8 cellular contexts compared by ENCODE assay signal in the genomic region with DNA sequence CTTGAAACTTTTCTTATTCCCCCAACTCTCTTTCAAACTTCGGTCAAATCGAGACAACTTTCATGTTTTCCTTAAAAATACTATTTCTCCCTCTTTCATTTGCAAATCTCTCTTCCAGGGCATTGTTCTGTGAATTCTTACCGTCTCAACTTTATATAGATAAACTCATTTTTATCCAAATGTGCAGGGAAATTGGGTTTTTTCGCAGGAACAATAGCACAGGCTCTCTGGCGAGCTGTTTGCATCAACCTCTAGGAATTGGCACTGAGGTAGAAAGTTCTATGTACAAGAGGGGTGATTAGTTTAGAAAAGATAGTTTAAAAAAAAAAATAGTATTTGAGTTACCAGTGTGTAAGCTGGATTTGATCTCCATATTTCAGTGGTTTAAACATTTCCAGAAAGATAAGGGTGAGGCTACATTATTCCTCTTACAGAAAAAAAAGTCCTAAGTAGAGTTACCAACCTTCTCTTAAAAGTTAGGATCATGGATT.
DNase-seq lines count a peak whose midpoint lies in the region; ATAC-seq, FAIRE-seq and TF ChIP-seq lines count a peak whose summit lies in the region.

No MANE protein-coding gene starts in this region.

- no peaks in the 10 kb centered on the region for H3K27me3 Mint-ChIP-seq in T-helper 17 cell

- intact Hi-C loops in head of caudate nucleus (cut with DNase I): no loop called here

- H3K4me1 Mint-ChIP-seq in T-helper 17 cell: peaks cover 28% of the 10 kb centered on the region
- H3K4me1 Mint-ChIP-seq in stimulated activated effector memory CD8-positive, alpha-beta T cell treated with anti-CD3 and anti-CD28 coated beads, Interleukin-12 subunit alpha, Interleukin-12 subunit beta, amount 100 ng/mL, for 72 hours: peaks cover 35% of the 10 kb centered on the region

- H3K36me3 Mint-ChIP-seq in T-helper 17 cell (ENCODE audit: low read depth): no peaks in the 10 kb centered on the region
- peaks cover 33% of the 10 kb centered on the region for H3K36me3 Mint-ChIP-seq in stimulated activated effector memory CD8-positive, alpha-beta T cell treated with anti-CD3 and anti-CD28 coated beads, Interleukin-12 subunit alpha, Interleukin-12 subunit beta, amount 100 ng/mL, for 72 hours

- peak overlapping the region; percentile 93 for H3K4me3 Mint-ChIP-seq in T-helper 17 cell
- peak overlapping the region; percentile 87 for H3K4me3 Mint-ChIP-seq in stimulated activated effector memory CD8-positive, alpha-beta T cell treated with anti-CD3 and anti-CD28 coated beads, Interleukin-12 subunit alpha, Interleukin-12 subunit beta, amount 100 ng/mL, for 72 hours

- FAIRE-seq in urothelium cell line (lab: Jason Lieb, UNC): no peak

- H3K4me3 ChIP-seq in fibroblast of villous mesenchyme (ENCODE audit: low read depth, low read length): peak overlapping the region; percentile 61

- no peaks in the 10 kb centered on the region for H3K9me3 ChIP-seq in T-helper 17 cell (ENCODE audit: control insufficient read depth, low read length, poor library complexity, severe bottlenecking)

- ATAC-seq in T-helper 17 cell (no peak), GM18861 (IDR thresholded peaks at IDR 0.05; ENCODE audit: unreplicated experiment) (no peak)
- no peak for ATAC-seq in stimulated activated effector memory CD8-positive, alpha-beta T cell treated with anti-CD3 and anti-CD28 coated beads, Interleukin-12 subunit alpha, Interleukin-12 subunit beta, amount 100 ng/mL, for 72 hours

- DNase-seq in NCI-H345 treated with DMSO at 0.1 percent for 48 hours (lab: John Stamatoyannopoulos, UW; ENCODE audit: unreplicated experiment) (peak; percentile 24), NCI-H345 (lab: John Stamatoyannopoulos, UW) (no peak), T-helper 17 cell (no peak), fibroblast of villous mesenchyme (ENCODE audit: low read depth) (peak; percentile 23), head of caudate nucleus (no peak), urothelium cell line (ENCODE audit: low spot score) (no peak)
- no peak for DNase-seq in stimulated activated effector memory CD8-positive, alpha-beta T cell treated with anti-CD3 and anti-CD28 coated beads, Interleukin-12 subunit alpha, Interleukin-12 subunit beta, amount 100 ng/mL, for 72 hours (ENCODE audit: low spot score in 2 of 2)

- peak overlapping the region; percentile 98 for H3K27ac Mint-ChIP-seq in T-helper 17 cell
- H3K27ac Mint-ChIP-seq in stimulated activated effector memory CD8-positive, alpha-beta T cell treated with anti-CD3 and anti-CD28 coated beads, Interleukin-12 subunit alpha, Interleukin-12 subunit beta, amount 100 ng/mL, for 72 hours: peak overlapping the region; percentile 98

- no peak for TF ChIP-seq CTCF in fibroblast of villous mesenchyme (IDR thresholded peaks at IDR 0.05; ENCODE audit: insufficient read depth, low read depth, low read length)

- no peaks in the 10 kb centered on the region for H3K9me3 Mint-ChIP-seq in stimulated activated effector memory CD8-positive, alpha-beta T cell treated with anti-CD3 and anti-CD28 coated beads, Interleukin-12 subunit alpha, Interleukin-12 subunit beta, amount 100 ng/mL, for 72 hours

Comparison
In these comparisons a context has a peak if more than half of its experiments do, and no peak if none do; other contexts are left out.
1. DNase-seq: peak in NCI-H345 treated with DMSO at 0.1 percent for 48 hours (single experiment) and fibroblast of villous mesenchyme (single experiment); none in NCI-H345 (single experiment), T-helper 17 cell (0 of 3), stimulated activated effector memory CD8-positive, alpha-beta T cell treated with anti-CD3 and anti-CD28 coated beads, Interleukin-12 subunit alpha, Interleukin-12 subunit beta, amount 100 ng/mL, for 72 hours (0 of 2), head of caudate nucleus (0 of 42) and urothelium cell line (single experiment).